ENCODE assay signal across 21 cellular contexts in the genomic region with DNA sequence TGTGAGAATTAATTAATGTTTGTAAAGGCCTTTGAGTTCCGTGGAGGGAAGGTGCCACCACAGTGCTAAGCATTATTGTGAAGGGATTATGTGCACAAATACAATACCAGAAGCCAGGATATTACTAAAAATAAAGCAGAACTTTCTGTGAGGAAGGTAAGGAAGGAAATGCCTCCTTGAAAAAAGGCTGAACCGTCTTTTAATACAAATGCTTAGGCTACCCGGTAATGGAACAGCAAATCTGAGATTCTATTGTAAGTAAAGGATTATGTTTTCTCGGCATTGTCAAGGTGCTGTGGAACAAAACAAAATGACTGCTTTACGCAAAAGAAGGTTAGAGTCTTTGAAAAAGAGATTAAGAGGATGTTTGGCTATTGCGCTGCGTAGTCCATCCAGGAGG. TPM values are rescaled to one million over a fixed set of nuclear protein-coding genes. Genes with fewer than 3 reads are reported as not detected.
DNase-seq lines count a peak whose midpoint lies in the region; ATAC-seq and TF ChIP-seq lines count a peak whose summit lies in the region.
"Had no signal": no experiment of that assay in that cellular context is flagged by ENCODE, and none has a peak within 500 bp of the region (broad histone marks: within the 10 kb centered on the region; RNA-seq: fewer than 3 reads in every experiment).

No MANE protein-coding gene starts in this region.

- peaks cover 12% of the 10 kb centered on the region for H3K27me3 Mint-ChIP-seq in brain
- peaks cover 4% of the 10 kb centered on the region for H3K27me3 Mint-ChIP-seq in CD8-positive, alpha-beta T cell (ENCODE audit: low read depth)

- H3K27ac ChIP-seq in heart right ventricle (peak overlapping the region; percentile 53 to 87 (median 75)), right cardiac atrium (ENCODE audit: low read length) (peak overlapping the region; percentile 42), subcutaneous abdominal adipose tissue (ENCODE audit: low read depth, low read length) (peak overlapping the region; percentile 71)
- H3K27ac ChIP-seq in CD8-positive, alpha-beta T cell (ENCODE audit: low read depth, low read length) = no peak overlapping the region
- H3K27ac ChIP-seq: GM23248 had no signal

- H3K9me3 ChIP-seq in heart right ventricle (peaks cover 0 to 20% (median 0%) of the 10 kb centered on the region in 11 donors), right cardiac atrium (ENCODE audit: control insufficient read depth, low read length) (no peaks in the 10 kb centered on the region), subcutaneous abdominal adipose tissue (ENCODE audit: control insufficient read depth in 5 of 5, low read length in 5 of 5) (no peaks in the 10 kb centered on the region)
- no peaks in the 10 kb centered on the region for H3K9me3 ChIP-seq in CD8-positive, alpha-beta T cell (ENCODE audit: low read length)
- H3K9me3 ChIP-seq: A549, SJSA1 had no signal

- H3K27me3 ChIP-seq in heart right ventricle = no peaks in the 10 kb centered on the region
- H3K27me3 ChIP-seq in right cardiac atrium (ENCODE audit: control insufficient read depth, insufficient read depth) = no peaks in the 10 kb centered on the region
- no peaks in the 10 kb centered on the region for H3K27me3 ChIP-seq in subcutaneous abdominal adipose tissue (ENCODE audit: control insufficient read depth in 5 of 5, insufficient read depth in 4 of 5, low read length in 5 of 5)
- H3K27me3 ChIP-seq in CD8-positive, alpha-beta T cell (ENCODE audit: insufficient read depth, low read length) = no peaks in the 10 kb centered on the region
- H3K27me3 ChIP-seq: SJSA1 had no signal

- no peaks in the 10 kb centered on the region for H3K36me3 ChIP-seq in heart right ventricle
- H3K36me3 ChIP-seq in subcutaneous abdominal adipose tissue (ENCODE audit: control insufficient read depth in 5 of 5, insufficient read depth in 5 of 5, low read length in 5 of 5) = no peaks in the 10 kb centered on the region
- no peaks in the 10 kb centered on the region for H3K36me3 ChIP-seq in CD8-positive, alpha-beta T cell (ENCODE audit: insufficient read depth, low read length)
- H3K36me3 ChIP-seq: SJSA1 had no signal

- H3K36me3 Mint-ChIP-seq in brain = peaks cover 6% of the 10 kb centered on the region
- H3K36me3 Mint-ChIP-seq in CD8-positive, alpha-beta T cell = no peaks in the 10 kb centered on the region

- peaks cover 16% of the 10 kb centered on the region for H3K4me1 Mint-ChIP-seq in brain
- no peaks in the 10 kb centered on the region for H3K4me1 Mint-ChIP-seq in CD8-positive, alpha-beta T cell (ENCODE audit: low read depth)

- no peak for DNase-seq in heart right ventricle
- no peak for DNase-seq in left cardiac atrium
- DNase-seq in right cardiac atrium = no peak
- DNase-seq in germinal center (ENCODE audit: low spot score) = no peak
- no peak for DNase-seq in CD8-positive, alpha-beta T cell
- no peak for DNase-seq in NCI-H345 treated with DMSO at 0.1 percent for 48 hours (lab: John Stamatoyannopoulos, UW; ENCODE audit: unreplicated experiment)
- DNase-seq: CD4-positive, alpha-beta T cell; DMS153; GF-D8; GM23248; MM.1S; NCI-H1092 treated with DMSO at 0.1 percent for 48 hours; NCI-H146; NCI-H2081; NCI-H524; PC-9 had no signal

- intact Hi-C loops in heart right ventricle (cut with DNase I) = loop anchor here in 1 of 10 donors (5.0 kb wide), 1 partner anchor 86 kb away; no protein-coding TSS in a partner anchor
- intact Hi-C loops in left cardiac atrium (cut with DNase I) = no loop called here
- intact Hi-C loops in right cardiac atrium (cut with DNase I) = no loop called here
- intact Hi-C loops in CD8-positive, alpha-beta T cell (cut with DNase I, micrococcal nuclease) = no loop called here

- CTCF ChIA-PET in CD8-positive, alpha-beta T cell (lab: Charles Lee) = no interaction called here

- H3K4me1 ChIP-seq in heart right ventricle (peaks cover 3 to 53% (median 21%) of the 10 kb centered on the region in 9 donors), right cardiac atrium (ENCODE audit: control insufficient read depth, insufficient read depth, low read length) (peaks cover 3% of the 10 kb centered on the region), subcutaneous abdominal adipose tissue (ENCODE audit: control insufficient read depth in 5 of 5, insufficient read depth in 5 of 5, low read length in 5 of 5) (peaks cover 0 to 30% (median 0%) of the 10 kb centered on the region in 5 donors)
- no peaks in the 10 kb centered on the region for H3K4me1 ChIP-seq in CD8-positive, alpha-beta T cell (ENCODE audit: insufficient read depth, low read length)

- no peak for TF ChIP-seq CTCF in heart right ventricle (IDR thresholded peaks at IDR 0.05)
- TF ChIP-seq CTCF in brain (conservative IDR thresholded peaks at IDR 0.05) = no peak
- no peak for TF ChIP-seq CTCF in CD8-positive, alpha-beta T cell (IDR thresholded peaks at IDR 0.05)

- POLR2A ChIA-PET in CD8-positive, alpha-beta T cell (lab: Charles Lee) = no interaction called here

- peak overlapping the region in 2 of 5 experiments; percentile 9 to 45 for H3K4me3 Mint-ChIP-seq in brain
- H3K4me3 Mint-ChIP-seq in CD8-positive, alpha-beta T cell = no peak overlapping the region
- H3K4me3 Mint-ChIP-seq: CD4-positive, alpha-beta T cell had no signal

- ATAC-seq in heart right ventricle (peak; percentile 25 to 72 (median 50)), left cardiac atrium (no peak), right cardiac atrium (no peak)
- ATAC-seq in CD8-positive, alpha-beta T cell = no peak
- ATAC-seq: A549, HCT116 had no signal

- WGBS in heart right ventricle, 2 donors = 61 to 74% methylated on average over 7 of the region's 7 CpGs
- 69% methylated on average over 7 of the region's 7 CpGs for WGBS in right cardiac atrium

- H3K27ac Mint-ChIP-seq in brain = peak overlapping the region in 3 of 5 experiments; percentile 37 to 91 (median 63)
- H3K27ac Mint-ChIP-seq in CD8-positive, alpha-beta T cell = no peak overlapping the region
- H3K27ac Mint-ChIP-seq: CD4-positive, alpha-beta T cell had no signal

- H3K4me3 ChIP-seq in heart right ventricle = peak overlapping the region in 1 of 10 donors; percentile 8
- no peak overlapping the region for H3K4me3 ChIP-seq in right cardiac atrium (ENCODE audit: low read length)
- no peak overlapping the region for H3K4me3 ChIP-seq in subcutaneous abdominal adipose tissue (ENCODE audit: low read depth in 1 of 5, low read length in 5 of 5)
- no peak overlapping the region for H3K4me3 ChIP-seq in CD8-positive, alpha-beta T cell (ENCODE audit: low read depth, low read length)
- H3K4me3 ChIP-seq: A549, GM23248, PC-9, SJSA1 had no signal

- no peak overlapping the region for H3K9ac ChIP-seq in subcutaneous abdominal adipose tissue (ENCODE audit: low read length in 5 of 5)
- H3K9ac ChIP-seq: GM23248 had no signal

- peaks cover 7 to 22% (median 19%) of the 10 kb centered on the region in 5 experiments for H3K9me3 Mint-ChIP-seq in brain
- H3K9me3 Mint-ChIP-seq in CD8-positive, alpha-beta T cell = no peaks in the 10 kb centered on the region
- H3K9me3 Mint-ChIP-seq: CD4-positive, alpha-beta T cell had no signal

RNA-seq across cellular contexts. Expression of a gene that starts 57.9 kb away (rescaled TPM):
- total RNA-seq in heart right ventricle (10 to 100 TPM; 21.6 to 61.7 (median 37.4) TPM), left cardiac atrium (10 to 100 TPM; 59.6 to 89.9 TPM), right cardiac atrium (10 to 100 TPM; 26.3 to 60.4 (median 50.0) TPM)
- polyA plus RNA-seq in heart right ventricle (10 to 100 TPM; 30.2 to 42.2 TPM), brain (ENCODE audit: insufficient read depth, low read depth, low replicate concordance) (19.7 TPM), right cardiac atrium (21.3 TPM)
- total RNA-seq in CD8-positive, alpha-beta T cell = 10 to 100 TPM; 65.8 to 66.1 TPM

Comparison
In these comparisons a context has a peak if more than half of its experiments do, and no peak if none do; other contexts are left out.
1. ATAC-seq: peak in heart right ventricle (8 of 8); none in left cardiac atrium (0 of 2), right cardiac atrium (0 of 2) and CD8-positive, alpha-beta T cell (single experiment).